In the genomic region with DNA sequence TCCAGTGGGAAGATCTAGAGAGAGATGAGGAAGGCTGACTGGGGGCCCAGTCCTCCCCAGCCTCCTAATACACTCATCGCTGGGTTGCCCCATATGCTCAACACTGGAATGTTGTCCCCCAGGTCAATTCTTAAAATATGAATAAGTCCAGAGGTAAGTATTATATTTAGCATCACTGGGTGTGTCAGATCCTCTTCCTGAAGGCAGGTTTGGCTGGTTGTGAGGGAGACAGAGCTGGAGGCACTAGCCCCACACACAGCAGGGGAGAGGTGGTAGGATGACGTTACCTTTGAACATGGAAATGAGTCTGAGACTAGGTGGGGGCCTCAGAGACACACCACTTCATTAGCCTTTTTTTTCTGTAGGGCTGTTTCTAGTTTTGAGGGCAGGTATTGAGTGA, we compare ENCODE assay signal across 1 cellular context.
TF ChIP-seq lines count a peak whose summit lies in the region.

No MANE protein-coding gene starts in this region.

TF ChIP-seq in WTC11, 78 proteins besides CTCF, POLR2A, EP300 and RAD21 (continued from another document):
- TF ChIP-seq, protein P1, sequence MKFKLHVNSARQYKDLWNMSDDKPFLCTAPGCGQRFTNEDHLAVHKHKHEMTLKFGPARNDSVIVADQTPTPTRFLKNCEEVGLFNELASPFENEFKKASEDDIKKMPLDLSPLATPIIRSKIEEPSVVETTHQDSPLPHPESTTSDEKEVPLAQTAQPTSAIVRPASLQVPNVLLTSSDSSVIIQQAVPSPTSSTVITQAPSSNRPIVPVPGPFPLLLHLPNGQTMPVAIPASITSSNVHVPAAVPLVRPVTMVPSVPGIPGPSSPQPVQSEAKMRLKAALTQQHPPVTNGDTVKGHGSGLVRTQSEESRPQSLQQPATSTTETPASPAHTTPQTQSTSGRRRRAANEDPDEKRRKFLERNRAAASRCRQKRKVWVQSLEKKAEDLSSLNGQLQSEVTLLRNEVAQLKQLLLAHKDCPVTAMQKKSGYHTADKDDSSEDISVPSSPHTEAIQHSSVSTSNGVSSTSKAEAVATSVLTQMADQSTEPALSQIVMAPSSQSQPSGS (CRISPR knock-in tag; IDR thresholded peaks at IDR 0.05; ENCODE audit: borderline replicate concordance, low read depth) = no peak
- TF ChIP-seq, protein P2, sequence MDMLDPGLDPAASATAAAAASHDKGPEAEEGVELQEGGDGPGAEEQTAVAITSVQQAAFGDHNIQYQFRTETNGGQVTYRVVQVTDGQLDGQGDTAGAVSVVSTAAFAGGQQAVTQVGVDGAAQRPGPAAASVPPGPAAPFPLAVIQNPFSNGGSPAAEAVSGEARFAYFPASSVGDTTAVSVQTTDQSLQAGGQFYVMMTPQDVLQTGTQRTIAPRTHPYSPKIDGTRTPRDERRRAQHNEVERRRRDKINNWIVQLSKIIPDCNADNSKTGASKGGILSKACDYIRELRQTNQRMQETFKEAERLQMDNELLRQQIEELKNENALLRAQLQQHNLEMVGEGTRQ (CRISPR knock-in tag; IDR thresholded peaks at IDR 0.05) = no peak
- TF ChIP-seq, protein P3, sequence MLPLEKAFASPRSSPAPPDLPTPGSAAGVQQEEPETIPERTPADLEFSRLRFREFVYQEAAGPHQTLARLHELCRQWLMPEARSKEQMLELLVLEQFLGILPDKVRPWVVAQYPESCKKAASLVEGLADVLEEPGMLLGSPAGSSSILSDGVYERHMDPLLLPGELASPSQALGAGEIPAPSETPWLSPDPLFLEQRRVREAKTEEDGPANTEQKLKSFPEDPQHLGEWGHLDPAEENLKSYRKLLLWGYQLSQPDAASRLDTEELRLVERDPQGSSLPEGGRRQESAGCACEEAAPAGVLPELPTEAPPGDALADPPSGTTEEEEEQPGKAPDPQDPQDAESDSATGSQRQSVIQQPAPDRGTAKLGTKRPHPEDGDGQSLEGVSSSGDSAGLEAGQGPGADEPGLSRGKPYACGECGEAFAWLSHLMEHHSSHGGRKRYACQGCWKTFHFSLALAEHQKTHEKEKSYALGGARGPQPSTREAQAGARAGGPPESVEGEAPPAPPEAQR (CRISPR knock-in tag; IDR thresholded peaks at IDR 0.05) = no peak
- TF ChIP-seq ZNF121 (CRISPR knock-in tag; IDR thresholded peaks at IDR 0.05) (no peak), RELA (CRISPR knock-in tag; IDR thresholded peaks at IDR 0.05; ENCODE audit: borderline replicate concordance) (no peak), ZNF219 (CRISPR knock-in tag; IDR thresholded peaks at IDR 0.05; ENCODE audit: borderline replicate concordance) (no peak), ZNF263 (CRISPR knock-in tag; IDR thresholded peaks at IDR 0.05; ENCODE audit: low read depth) (no peak)
TF ChIP-seq in WTC11: peak in this region for 0.
